ENCODE assay signal across 26 cellular contexts in the genomic region with DNA sequence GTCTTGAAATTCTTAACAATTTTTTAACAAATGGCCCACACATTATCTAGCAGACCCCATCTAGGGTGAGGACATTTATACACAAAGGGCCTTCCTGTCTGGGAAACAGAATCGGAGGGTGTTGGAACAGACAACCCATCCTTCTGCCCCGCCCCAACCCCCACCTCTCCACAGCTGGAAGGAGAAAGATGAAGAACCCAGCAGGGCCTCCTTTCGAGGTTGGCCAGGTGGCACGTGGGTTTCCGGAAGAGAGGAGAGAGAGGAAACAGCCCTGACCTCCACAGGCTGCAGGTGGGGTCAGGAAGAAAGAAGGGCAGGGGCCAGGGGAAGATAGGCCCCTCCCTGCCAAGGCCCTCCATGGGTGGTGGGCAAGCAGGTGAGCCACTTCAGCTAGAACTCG. TPM values are rescaled to one million over a fixed set of nuclear protein-coding genes. Genes with fewer than 3 reads are reported as not detected.
DNase-seq lines count a peak whose midpoint lies in the region; ATAC-seq and TF ChIP-seq lines count a peak whose summit lies in the region.
"Had no signal": no experiment of that assay in that cellular context is flagged by ENCODE, and none has a peak within 500 bp of the region (broad histone marks: within the 10 kb centered on the region; RNA-seq: fewer than 3 reads in every experiment).

No MANE protein-coding gene starts in this region.

- H3K4me2 ChIP-seq in mesenchymal stem cell (ENCODE audit: low read length, poor library complexity, severe bottlenecking): no peak overlapping the region
- H3K4me2 ChIP-seq: A549, GM23338 had no signal

- no peak overlapping the region for H3K18ac ChIP-seq in mesenchymal stem cell (ENCODE audit: low read depth in 1 of 2, low read length in 2 of 2)

- no peak overlapping the region for H2AK5ac ChIP-seq in mesenchymal stem cell (ENCODE audit: low read length, severe bottlenecking)

- 81% methylated on average over 5 of the region's 6 CpGs for WGBS in mesenchymal stem cell

- H4K91ac ChIP-seq in mesenchymal stem cell (ENCODE audit: low read length): peak overlapping the region; percentile 40

- no peaks in the 10 kb centered on the region for H3K36me3 ChIP-seq in left ventricle myocardium inferior
- no peaks in the 10 kb centered on the region for H3K36me3 ChIP-seq in mesenchymal stem cell (ENCODE audit: control insufficient read depth in 1 of 2, insufficient read depth in 2 of 2, low read depth in 1 of 2, low read length in 2 of 2)
- H3K36me3 ChIP-seq: BE2C had no signal

- H3K4me3 ChIP-seq in left ventricle myocardium inferior (no peak overlapping the region), mesenchymal stem cell (ENCODE audit: insufficient read depth in 1 of 2, low read depth in 1 of 2, low read length in 2 of 2) (peak overlapping the region in 1 of 2 experiments; percentile 4)
- H3K4me3 ChIP-seq: A549, GM12878, GM23338 had no signal

- H3K27me3 ChIP-seq in left ventricle myocardium inferior (ENCODE audit: low read depth): no peaks in the 10 kb centered on the region
- peaks cover 3 to 9% of the 10 kb centered on the region in 2 experiments for H3K27me3 ChIP-seq in mesenchymal stem cell (ENCODE audit: control insufficient read depth in 1 of 2, insufficient read depth in 1 of 2, low read length in 2 of 2)
- H3K27me3 ChIP-seq: BE2C had no signal

- H2BK15ac ChIP-seq in mesenchymal stem cell (ENCODE audit: low read depth, poor library complexity, severe bottlenecking): no peak overlapping the region

- no peak overlapping the region for H3K14ac ChIP-seq in mesenchymal stem cell (ENCODE audit: low read length in 2 of 2)

- H3K27ac ChIP-seq in left ventricle myocardium inferior (replicated peaks) (peak overlapping the region; percentile 11), mesenchymal stem cell (ENCODE audit: low read length, poor library complexity, severe bottlenecking) (no peak overlapping the region)
- H3K27ac ChIP-seq: HL-60 had no signal

- intact Hi-C loops in left ventricle myocardium inferior (cut with micrococcal nuclease): no loop called here
- intact Hi-C loops in Right ventricle myocardium inferior (cut with DNase I): no loop called here

- TF ChIP-seq CTCF in left ventricle myocardium inferior (IDR thresholded peaks at IDR 0.05; ENCODE audit: borderline replicate concordance): no peak

- no peak overlapping the region for H2AFZ ChIP-seq in mesenchymal stem cell (ENCODE audit: low read depth, low read length)
- H2AFZ ChIP-seq: GM23338 had no signal

- H3K79me1 ChIP-seq in mesenchymal stem cell (replicated peaks; ENCODE audit: low read length, poor library complexity, severe bottlenecking): no peaks in the 10 kb centered on the region

- no peak overlapping the region for H4K8ac ChIP-seq in mesenchymal stem cell (ENCODE audit: low read length)

- ATAC-seq in Right ventricle myocardium inferior (no peak), GM21528 (IDR thresholded peaks at IDR 0.05; ENCODE audit: low FRiP score, unreplicated experiment) (no peak), GM18873 (IDR thresholded peaks at IDR 0.05; ENCODE audit: low FRiP score, unreplicated experiment) (no peak)
- ATAC-seq: A549, GM12878, GM23338 had no signal

- no peak overlapping the region for H3K23ac ChIP-seq in mesenchymal stem cell (ENCODE audit: low read length in 2 of 2)

- H3K4ac ChIP-seq in mesenchymal stem cell (ENCODE audit: low read depth in 1 of 2, low read length in 2 of 2): no peak overlapping the region

- peaks cover 44% of the 10 kb centered on the region for H3K4me1 ChIP-seq in left ventricle myocardium inferior
- H3K4me1 ChIP-seq in mesenchymal stem cell (ENCODE audit: control insufficient read depth, insufficient read depth, low read depth, low read length): peaks cover 10% of the 10 kb centered on the region
- H3K4me1 ChIP-seq: A549, BE2C had no signal

- DNase-seq in left ventricle myocardium inferior (no peak), Right ventricle myocardium inferior (ENCODE audit: missing footprints) (no peak), RPMI8226 (peak; percentile 33), mesenchymal stem cell (no peak), G401 (ENCODE audit: low spot score) (no peak)
- DNase-seq: BE2C; CD4-positive, alpha-beta T cell; COR-L47; HCEC 1CT; IMR-90; Karpas-422; MV-4-11; NCI-H1105 treated with DMSO at 0.1 percent for 48 hours; NCI-H2029 treated with DMSO at 0.1 percent for 48 hours; NCI-H226; NCI-H524; NCI-H82; SHP77 had no signal

- no peak overlapping the region for H3K9ac ChIP-seq in mesenchymal stem cell (ENCODE audit: low read length)

- no peak overlapping the region for H2BK12ac ChIP-seq in mesenchymal stem cell (ENCODE audit: low read length in 2 of 2)

- no peak overlapping the region for H2BK120ac ChIP-seq in mesenchymal stem cell (ENCODE audit: low read depth, low read length)

- H3K9me3 ChIP-seq in left ventricle myocardium inferior (replicated peaks) (no peaks in the 10 kb centered on the region), mesenchymal stem cell (ENCODE audit: control insufficient read depth, low read length) (no peaks in the 10 kb centered on the region)
- H3K9me3 ChIP-seq: A549, BE2C had no signal

- in situ Hi-C loops in G401 (cut with HindIII; ENCODE audit: low sequenced_read_pairs): no loop called here

- no peak overlapping the region for H2BK5ac ChIP-seq in mesenchymal stem cell (ENCODE audit: low read depth, low read length, poor library complexity, severe bottlenecking)

RNA-seq across cellular contexts. Expression of gene LRRC74A, which starts 57.2 kb away (rescaled TPM):
- not detected for total RNA-seq in left ventricle myocardium inferior
- total RNA-seq in Right ventricle myocardium inferior: not detected
- polyA plus RNA-seq in mesenchymal stem cell (2013, experiment 1 of 2): not detected
- not detected for polyA plus RNA-seq in mesenchymal stem cell (2013, experiment 2 of 2)
- not detected in 2 replicates for total RNA-seq in G401 (2014; rRNA removed; shearing (Covaris generic))
- total RNA-seq: CD4-positive, alpha-beta T cell; GM12878; GM23338; HT1080; IMR-90; M059J had no signal
- polyA plus RNA-seq: A549, GM12878, GM23338, IMR-90 had no signal
